In genomic region chr6:39951716-39952115, GRCh38 we compare ENCODE assay signal across 10 cellular contexts.
"Had no signal": no experiment of that assay in that cellular context is flagged by ENCODE, and none has a peak within 500 bp of the region (broad histone marks: within the 10 kb centered on the region; RNA-seq: fewer than 3 reads in every experiment).

No MANE protein-coding gene starts in this region.

- H3K4me3 ChIP-seq: smooth muscle cell had no signal

- H3K36me3 ChIP-seq: neutrophil had no signal

- H3K27ac ChIP-seq: neutrophil, parathyroid adenoma had no signal

- ATAC-seq: naive thymus-derived CD8-positive, alpha-beta T cell; stimulated activated naive CD8-positive, alpha-beta T cell treated with anti-CD3 and anti-CD28 coated beads, Interleukin-15, Interleukin-2, amounts not matched to agents 100 U/mL and 50 U/mL, for 24 hours had no signal

- DNase-seq: activated B cell treated with CpG ODN at 0.5 μM for 24 hours; activated CD4-positive, alpha-beta T cell treated with anti-CD3 and anti-CD28 coated beads, Interleukin-2, amount 10 ng/mL, durations not matched to agents 24 days and 14 days; activated CD8-positive, alpha-beta memory T cell treated with anti-CD3 and anti-CD28 coated beads, Interleukin-2, amount 50 U/mL, for 48 hours; activated naive CD8-positive, alpha-beta T cell treated with anti-CD3 and anti-CD28 coated beads for 36 hours; erythroblast; naive thymus-derived CD8-positive, alpha-beta T cell; stimulated activated naive CD8-positive, alpha-beta T cell treated with anti-CD3 and anti-CD28 coated beads, Interleukin-15, Interleukin-2, amounts not matched to agents 100 U/mL and 50 U/mL, for 24 hours had no signal

- H3K9me3 ChIP-seq: neutrophil had no signal
